ENCODE assay signal across 26 cellular contexts in the genomic region with DNA sequence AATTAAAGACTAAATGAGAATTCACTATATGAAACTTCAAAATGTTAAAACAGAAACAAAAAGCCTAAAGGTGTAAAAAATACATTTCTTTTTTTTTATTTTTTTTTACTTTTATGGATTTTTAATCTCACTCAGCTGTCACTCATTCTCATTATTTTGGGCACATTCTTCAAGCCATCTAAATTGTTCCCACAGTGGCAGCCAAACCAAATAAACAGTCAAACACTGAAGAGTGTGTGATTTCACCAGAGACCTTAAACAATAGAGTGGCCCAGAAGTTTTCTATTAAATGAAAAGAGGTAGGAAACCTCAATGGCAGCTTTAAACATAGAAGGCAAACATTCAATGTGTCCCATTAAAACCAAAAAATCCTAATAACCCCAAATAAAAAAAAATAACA.
"Had no signal": no experiment of that assay in that cellular context is flagged by ENCODE, and none has a peak within 500 bp of the region (broad histone marks: within the 10 kb centered on the region; RNA-seq: fewer than 3 reads in every experiment).

No MANE protein-coding gene starts in this region.

- DNase-seq: activated CD4-positive, alpha-beta T cell treated with anti-CD3 and anti-CD28 coated beads for 1 hour; activated CD4-positive, alpha-beta T cell treated with anti-CD3 and anti-CD28 coated beads, Interleukin-2, amount 10 ng/mL, durations not matched to agents 7 days and 5 days; activated CD8-positive, alpha-beta T cell treated with anti-CD3 and anti-CD28 coated beads for 36 hours; activated gamma-delta T cell treated with Interleukin-2 at 50 U/mL for 16 hours; activated naive CD4-positive, alpha-beta T cell treated with anti-CD3 and anti-CD28 coated beads, Interleukin-2, amount 50 U/mL, for 16 hours; activated T-cell treated with anti-CD3 and anti-CD28 coated beads, Interleukin-2, amount 50 U/mL, for 4 hours; amygdala; endodermal cell; gastrocnemius medialis; glutamatergic neuron; left ventricle myocardium inferior; mesendoderm; right lobe of liver; stimulated activated CD4-positive, alpha-beta T cell treated with anti-CD3 and anti-CD28 coated beads, Interleukin-4, amount 100 ng/mL, for 1 hour; stimulated activated naive CD8-positive, alpha-beta T cell treated with anti-CD3 and anti-CD28 coated beads, Interleukin-15, amount 100 ng/mL, for 72 hours; substantia nigra; T1000; uterus had no signal

- H3K4me3 Mint-ChIP-seq: activated CD4-positive, alpha-beta T cell treated with anti-CD3 and anti-CD28 coated beads, Interleukin-2, amount 10 ng/mL, durations not matched to agents 7 days and 5 days; activated CD8-positive, alpha-beta T cell treated with anti-CD3 and anti-CD28 coated beads for 36 hours; activated T-cell treated with anti-CD3 and anti-CD28 coated beads, Interleukin-2, amount 50 U/mL, for 4 hours; activated T-helper 17 cell treated with anti-CD3 and anti-CD28 coated beads, Interleukin-2, amount 50 U/mL, for 72 hours; central memory CD8-positive, alpha-beta T cell; dendritic cell treated with granulocyte-macrophage colony-stimulating factor and Interleukin-4, amounts not matched to agents 40 ng/mL and 50 ng/mL, for 4 days; endodermal cell; natural killer cell treated with Interleukin-12 subunit alpha and Interleukin-12 subunit beta and Interleukin-15 and Interleukin-18, amount 100 ng/mL, for 72 hours; stimulated activated naive CD8-positive, alpha-beta T cell treated with anti-CD3 and anti-CD28 coated beads, Interleukin-15, amount 100 ng/mL, for 72 hours; type B pancreatic cell had no signal

- H3K4me1 Mint-ChIP-seq: activated CD4-positive, alpha-beta T cell treated with anti-CD3 and anti-CD28 coated beads, Interleukin-2, amount 10 ng/mL, durations not matched to agents 7 days and 5 days; activated T-helper 17 cell treated with anti-CD3 and anti-CD28 coated beads, Interleukin-2, amount 50 U/mL, for 72 hours; central memory CD8-positive, alpha-beta T cell; stimulated activated naive CD8-positive, alpha-beta T cell treated with anti-CD3 and anti-CD28 coated beads, Interleukin-15, amount 100 ng/mL, for 72 hours had no signal

- H3K9me3 ChIP-seq: esophagus muscularis mucosa, gastrocnemius medialis, left ventricle myocardium inferior, right lobe of liver, uterus had no signal

- H3K4me1 ChIP-seq: gastrocnemius medialis, left ventricle myocardium inferior, right lobe of liver, uterus had no signal

- H3K27ac Mint-ChIP-seq: activated CD4-positive, alpha-beta T cell treated with anti-CD3 and anti-CD28 coated beads, Interleukin-2, amount 10 ng/mL, durations not matched to agents 7 days and 5 days; activated CD8-positive, alpha-beta T cell treated with anti-CD3 and anti-CD28 coated beads for 36 hours; activated T-helper 17 cell treated with anti-CD3 and anti-CD28 coated beads, Interleukin-2, amount 50 U/mL, for 72 hours; dendritic cell treated with granulocyte-macrophage colony-stimulating factor and Interleukin-4, amounts not matched to agents 40 ng/mL and 50 ng/mL, for 4 days; endodermal cell; natural killer cell treated with Interleukin-12 subunit alpha and Interleukin-12 subunit beta and Interleukin-15 and Interleukin-18, amount 100 ng/mL, for 72 hours; progenitor cell of endocrine pancreas; stimulated activated naive CD8-positive, alpha-beta T cell treated with anti-CD3 and anti-CD28 coated beads, Interleukin-15, amount 100 ng/mL, for 72 hours; type B pancreatic cell had no signal

- H3K9me3 Mint-ChIP-seq: activated CD4-positive, alpha-beta T cell treated with anti-CD3 and anti-CD28 coated beads, Interleukin-2, amount 10 ng/mL, durations not matched to agents 7 days and 5 days; activated T-cell treated with anti-CD3 and anti-CD28 coated beads, Interleukin-2, amount 50 U/mL, for 4 hours; activated T-helper 17 cell treated with anti-CD3 and anti-CD28 coated beads, Interleukin-2, amount 50 U/mL, for 72 hours; dendritic cell treated with granulocyte-macrophage colony-stimulating factor and Interleukin-4, amounts not matched to agents 40 ng/mL and 50 ng/mL, for 4 days; endodermal cell; natural killer cell treated with Interleukin-12 subunit alpha and Interleukin-12 subunit beta and Interleukin-15 and Interleukin-18, amount 100 ng/mL, for 72 hours; stimulated activated naive CD8-positive, alpha-beta T cell treated with anti-CD3 and anti-CD28 coated beads, Interleukin-15, amount 100 ng/mL, for 72 hours; type B pancreatic cell had no signal

- H3K27me3 Mint-ChIP-seq: activated CD4-positive, alpha-beta T cell treated with anti-CD3 and anti-CD28 coated beads, Interleukin-2, amount 10 ng/mL, durations not matched to agents 7 days and 5 days; activated CD8-positive, alpha-beta T cell treated with anti-CD3 and anti-CD28 coated beads for 36 hours; activated T-helper 17 cell treated with anti-CD3 and anti-CD28 coated beads, Interleukin-2, amount 50 U/mL, for 72 hours; central memory CD8-positive, alpha-beta T cell; dendritic cell treated with granulocyte-macrophage colony-stimulating factor and Interleukin-4, amounts not matched to agents 40 ng/mL and 50 ng/mL, for 4 days; natural killer cell treated with Interleukin-12 subunit alpha and Interleukin-12 subunit beta and Interleukin-15 and Interleukin-18, amount 100 ng/mL, for 72 hours; progenitor cell of endocrine pancreas; stimulated activated naive CD8-positive, alpha-beta T cell treated with anti-CD3 and anti-CD28 coated beads, Interleukin-15, amount 100 ng/mL, for 72 hours; type B pancreatic cell had no signal

- H3K27me3 ChIP-seq: esophagus muscularis mucosa, gastrocnemius medialis, right lobe of liver, uterus had no signal

- H3K27ac ChIP-seq: esophagus muscularis mucosa, gastrocnemius medialis, left ventricle myocardium inferior, right lobe of liver, uterus had no signal

- H3K36me3 ChIP-seq: esophagus muscularis mucosa, gastrocnemius medialis, left ventricle myocardium inferior, right lobe of liver, uterus had no signal

- H3K4me3 ChIP-seq: esophagus muscularis mucosa, gastrocnemius medialis, left ventricle myocardium inferior, lung, right lobe of liver, uterus had no signal

- H3K36me3 Mint-ChIP-seq: type B pancreatic cell had no signal

- ATAC-seq: activated CD8-positive, alpha-beta T cell treated with anti-CD3 and anti-CD28 coated beads for 36 hours; activated T-cell treated with anti-CD3 and anti-CD28 coated beads, Interleukin-2, amount 50 U/mL, for 4 hours; activated T-helper 17 cell treated with anti-CD3 and anti-CD28 coated beads, Interleukin-2, amount 50 U/mL, for 72 hours; gastrocnemius medialis; natural killer cell treated with Interleukin-12 subunit alpha and Interleukin-12 subunit beta and Interleukin-15 and Interleukin-18, amount 100 ng/mL, for 72 hours; right lobe of liver; stimulated activated naive CD8-positive, alpha-beta T cell treated with anti-CD3 and anti-CD28 coated beads, Interleukin-15, amount 100 ng/mL, for 72 hours had no signal
